ENCODE assay signal across 8 cellular contexts in the genomic region with DNA sequence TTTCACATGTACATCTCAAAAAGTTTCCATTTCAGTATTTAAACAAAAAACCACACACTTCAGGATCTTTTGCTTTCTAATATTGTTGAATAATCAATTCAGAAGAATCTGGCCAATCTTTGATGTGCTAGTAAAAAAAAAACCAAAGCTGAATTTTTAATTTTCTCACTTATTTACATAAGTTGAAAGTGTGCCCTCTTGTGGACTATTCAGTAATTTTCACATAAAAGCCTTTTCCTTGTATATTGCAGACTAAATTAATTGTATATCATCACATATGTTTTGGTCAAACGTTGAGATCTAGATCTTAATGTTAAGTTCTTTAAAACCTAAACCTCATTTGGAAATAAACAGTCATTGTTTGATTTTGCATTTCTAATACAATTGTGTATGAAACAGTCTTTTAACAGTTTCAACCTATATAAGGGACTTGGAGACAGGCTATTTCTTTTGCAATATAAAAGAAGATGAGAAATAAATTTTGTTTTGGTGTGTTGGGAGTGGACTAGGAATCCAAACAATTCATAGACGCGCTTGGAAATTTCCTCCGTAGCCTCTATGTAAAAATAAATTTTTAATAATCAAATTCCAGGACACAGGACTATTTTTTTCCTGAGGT.
A peak's percentile ranks its signal among the peaks of the same experiment; 100 is the strongest.
DNase-seq lines count a peak whose midpoint lies in the region; ATAC-seq and TF ChIP-seq lines count a peak whose summit lies in the region.

No MANE protein-coding gene starts in this region.

- H3K9me3 ChIP-seq in BE2C (no peaks in the 10 kb centered on the region), endodermal cell (ENCODE audit: control insufficient read depth, low read length) (no peaks in the 10 kb centered on the region), neutrophil (no peaks in the 10 kb centered on the region)

- H3K79me2 ChIP-seq in GM23338 (replicated peaks; ENCODE audit: insufficient read depth), result peaks cover 70% of the 10 kb centered on the region

- no peak overlapping the region for H2AFZ ChIP-seq in GM23338

- no peak overlapping the region for H3K27ac Mint-ChIP-seq in GM23338
- no peak overlapping the region for H3K27ac Mint-ChIP-seq in endodermal cell

- H3K4me3 ChIP-seq in BE2C (ENCODE audit: low read depth, low read length), result no peak overlapping the region
- H3K4me3 ChIP-seq in GM23338, result no peak overlapping the region
- no peak overlapping the region for H3K4me3 ChIP-seq in endodermal cell (ENCODE audit: low read length)
- no peak overlapping the region for H3K4me3 ChIP-seq in neutrophil (ENCODE audit: low read depth in 1 of 2, low read length in 1 of 2)

- 72% methylated on average over 3 of the region's 4 CpGs; no CpG with 5 or more reads in 1 of the 2 experiments for WGBS in endodermal cell (ENCODE audit: insufficient coverage in 1 of 2, insufficient read length in 1 of 2), 2 experiments

- no peak overlapping the region for H3K9ac ChIP-seq in endodermal cell (ENCODE audit: extremely low read depth, low read length, poor library complexity, severe bottlenecking)

- H3K9me3 Mint-ChIP-seq in GM23338, result no peaks in the 10 kb centered on the region
- no peaks in the 10 kb centered on the region for H3K9me3 Mint-ChIP-seq in endodermal cell

- no peak for DNase-seq in BE2C
- DNase-seq in GM23338 (ENCODE audit: low spot score), result peak; percentile 80
- DNase-seq in NCI-H774 (lab: John Stamatoyannopoulos, UW), result peak; percentile 29
- DNase-seq in endodermal cell, result no peak
- no peak for DNase-seq in cerebellar nuclear complex (lab: John Stamatoyannopoulos, UW)

- H3K4me3 Mint-ChIP-seq in GM23338 (no peak overlapping the region), endodermal cell (no peak overlapping the region)

- H3K27me3 Mint-ChIP-seq in GM23338 (ENCODE audit: insufficient read depth, low read depth, poor library complexity), result no peaks in the 10 kb centered on the region
- H3K27me3 Mint-ChIP-seq in endodermal cell (ENCODE audit: insufficient read depth), result no peaks in the 10 kb centered on the region

- no peaks in the 10 kb centered on the region for H3K27me3 ChIP-seq in BE2C
- no peaks in the 10 kb centered on the region for H3K27me3 ChIP-seq in GM23338 (ENCODE audit: insufficient read depth)
- H3K27me3 ChIP-seq in endodermal cell (ENCODE audit: control insufficient read depth, insufficient read depth, low read length, poor library complexity, severe bottlenecking), result no peaks in the 10 kb centered on the region
- H3K27me3 ChIP-seq in neutrophil, result no peaks in the 10 kb centered on the region

- H3F3A ChIP-seq in GM23338 (replicated peaks; ENCODE audit: low read depth), result no peaks in the 10 kb centered on the region

- H3K4me2 ChIP-seq in GM23338, result no peak overlapping the region

- peak; percentile 39; the same call in 1 of the 2 replicates for TF ChIP-seq CTCF in BE2C (IDR thresholded peaks at IDR 0.05; ENCODE audit: low read depth, low read length)
- peak in 1 of 2 experiments; percentile 76; a peak in 3 of 4 replicates for TF ChIP-seq CTCF in GM23338 (conservative IDR thresholded peaks at IDR 0.05; ENCODE audit: low read depth in 2 of 2)
- TF ChIP-seq CTCF in endodermal cell (conservative IDR thresholded peaks at IDR 0.05), result peak; percentile 85
- peak; percentile 27 for TF ChIP-seq CTCF in neutrophil (IDR thresholded peaks at IDR 0.05)

- no peak for ATAC-seq in GM23338
- no peak for ATAC-seq in GM18858 (IDR thresholded peaks at IDR 0.05; ENCODE audit: unreplicated experiment)
- ATAC-seq in HG02642 (IDR thresholded peaks at IDR 0.05; ENCODE audit: poor library complexity, unreplicated experiment), result no peak

- no peaks in the 10 kb centered on the region for H3K9me2 ChIP-seq in GM23338 (ENCODE audit: insufficient read depth)

- H3K36me3 ChIP-seq in BE2C (no peaks in the 10 kb centered on the region), GM23338 (ENCODE audit: insufficient read depth) (no peaks in the 10 kb centered on the region), endodermal cell (ENCODE audit: control insufficient read depth, insufficient read depth, low read length) (no peaks in the 10 kb centered on the region), neutrophil (no peaks in the 10 kb centered on the region)

- H3K4me1 Mint-ChIP-seq in GM23338 (peaks cover 31% of the 10 kb centered on the region; the same call in 2 of the 3 replicates), endodermal cell (peaks cover 16% of the 10 kb centered on the region)

- no peak overlapping the region for H3K27ac ChIP-seq in GM23338 (ENCODE audit: low read depth)
- no peak overlapping the region for H3K27ac ChIP-seq in endodermal cell (ENCODE audit: low read depth, low read length)
- H3K27ac ChIP-seq in neutrophil, result no peak overlapping the region

- peaks cover 11% of the 10 kb centered on the region for H4K20me1 ChIP-seq in GM23338 (replicated peaks; ENCODE audit: insufficient read depth)

- H3K36me3 Mint-ChIP-seq in GM23338 (ENCODE audit: low read depth) (no peaks in the 10 kb centered on the region), endodermal cell (ENCODE audit: low read depth) (no peaks in the 10 kb centered on the region)

- H3K4me1 ChIP-seq in BE2C, result peaks cover 7% of the 10 kb centered on the region
- no peaks in the 10 kb centered on the region; the same call in 1 of the 2 replicates for H3K4me1 ChIP-seq in GM23338 (ENCODE audit: insufficient read depth)
- H3K4me1 ChIP-seq in endodermal cell (ENCODE audit: control insufficient read depth, insufficient read depth, low read length), result no peaks in the 10 kb centered on the region
- peaks cover 14 to 17% of the 10 kb centered on the region in 2 experiments for H3K4me1 ChIP-seq in neutrophil (ENCODE audit: control insufficient read depth in 1 of 2, insufficient read depth in 1 of 2, low read depth in 1 of 2, low read length in 1 of 2)

TF ChIP-seq in GM23338, 12 proteins besides CTCF, POLR2A, EP300 and RAD21:
- TF ChIP-seq EZH2phosphoT487 (IDR thresholded peaks at IDR 0.05; ENCODE audit: unreplicated experiment) (no peak), JUNB (IDR thresholded peaks at IDR 0.05; ENCODE audit: unreplicated experiment) (no peak), NANOG (IDR thresholded peaks at IDR 0.05; ENCODE audit: borderline replicate concordance) (no peak)

Comparison
In these comparisons a context has a peak if more than half of its experiments do, and no peak if none do; other contexts are left out.
1. DNase-seq: peak in GM23338 (single experiment) and NCI-H774 (single experiment); none in BE2C (single experiment), endodermal cell (single experiment) and cerebellar nuclear complex (0 of 2).